11 cellular contexts compared by ENCODE assay signal in genomic region chr7:100211342-100211780, GRCh38.
A peak's percentile ranks its signal among the peaks of the same experiment; 100 is the strongest.
DNase-seq lines count a peak whose midpoint lies in the region; ATAC-seq and TF ChIP-seq lines count a peak whose summit lies in the region.
"Had no signal": no experiment of that assay in that cellular context is flagged by ENCODE, and none has a peak within 500 bp of the region (broad histone marks: within the 10 kb centered on the region; RNA-seq: fewer than 3 reads in every experiment).

No MANE protein-coding gene starts in this region.

- TF ChIP-seq CTCF in GM13976 (IDR thresholded peaks at IDR 0.05; ENCODE audit: borderline replicate concordance, control extremely low read depth, extremely low read depth, insufficient read depth, missing control alignments) (no peak), coronary artery (IDR thresholded peaks at IDR 0.05) (no peak)

- peak overlapping the region; percentile 3 to 32 for H3K27ac ChIP-seq in mucosa of rectum (ENCODE audit: low read depth in 2 of 2, low read length in 2 of 2)
- H3K27ac ChIP-seq in coronary artery: no peak overlapping the region
- H3K27ac ChIP-seq: heart right ventricle had no signal

- no peaks in the 10 kb centered on the region for H3K9me3 Mint-ChIP-seq in T-helper 2 cell treated with Interferon-gamma antibody and Interleukin-4, amounts not matched to agents 5 μg/mL and 100 μg/mL, for 36 hours
- H3K9me3 Mint-ChIP-seq: nephron had no signal

- ATAC-seq in GM21723 (IDR thresholded peaks at IDR 0.05; ENCODE audit: unreplicated experiment) (peak; percentile 56), GM21367 (IDR thresholded peaks at IDR 0.05; ENCODE audit: unreplicated experiment) (no peak)
- ATAC-seq: HCT116, heart right ventricle had no signal

- H3K36me3 Mint-ChIP-seq in T-helper 2 cell treated with Interferon-gamma antibody and Interleukin-4, amounts not matched to agents 5 μg/mL and 100 μg/mL, for 36 hours (ENCODE audit: low read depth): peaks cover 14% of the 10 kb centered on the region

- H3K27me3 Mint-ChIP-seq in T-helper 2 cell treated with Interferon-gamma antibody and Interleukin-4, amounts not matched to agents 5 μg/mL and 100 μg/mL, for 36 hours (ENCODE audit: low read depth): no peaks in the 10 kb centered on the region

- peak overlapping the region; percentile 81 for H3K4me3 Mint-ChIP-seq in T-helper 2 cell treated with Interferon-gamma antibody and Interleukin-4, amounts not matched to agents 5 μg/mL and 100 μg/mL, for 36 hours
- H3K4me3 Mint-ChIP-seq: nephron had no signal

- in situ Hi-C loops in GM13976 (cut with MboI; ENCODE audit: low sequenced_read_pairs, unreplicated experiment): no loop called here

- H3K4me3 ChIP-seq in mucosa of rectum (ENCODE audit: low read length in 2 of 2) (no peak overlapping the region), coronary artery (no peak overlapping the region)
- H3K4me3 ChIP-seq: heart right ventricle had no signal

- H3K36me3 ChIP-seq in mucosa of rectum (ENCODE audit: control insufficient read depth in 2 of 2, insufficient read depth in 2 of 2, low read length in 2 of 2): no peaks in the 10 kb centered on the region
- H3K36me3 ChIP-seq: heart right ventricle had no signal

- H3K9ac ChIP-seq in mucosa of rectum (ENCODE audit: low read depth in 1 of 2, low read length in 2 of 2): peak overlapping the region in 1 of 2 donors; percentile 34

- no peaks in the 10 kb centered on the region for H3K27me3 ChIP-seq in mucosa of rectum (ENCODE audit: control insufficient read depth in 2 of 2, insufficient read depth in 2 of 2, low read length in 2 of 2)

- no peaks in the 10 kb centered on the region for H3K9me3 ChIP-seq in mucosa of rectum (ENCODE audit: control insufficient read depth in 2 of 2, low read length in 2 of 2)
- H3K9me3 ChIP-seq: heart right ventricle had no signal

- peak overlapping the region; percentile 89 for H3K27ac Mint-ChIP-seq in T-helper 2 cell treated with Interferon-gamma antibody and Interleukin-4, amounts not matched to agents 5 μg/mL and 100 μg/mL, for 36 hours

- H3K4me1 Mint-ChIP-seq in T-helper 2 cell treated with Interferon-gamma antibody and Interleukin-4, amounts not matched to agents 5 μg/mL and 100 μg/mL, for 36 hours (ENCODE audit: low read depth): peaks cover 55% of the 10 kb centered on the region

- peaks cover 26 to 32% of the 10 kb centered on the region in 2 donors for H3K4me1 ChIP-seq in mucosa of rectum (ENCODE audit: control insufficient read depth in 2 of 2, insufficient read depth in 2 of 2, low read length in 2 of 2)

- DNase-seq in GM13976 (ENCODE audit: low spot score) (peak; percentile 49), globus pallidus (ENCODE audit: low spot score) (no peak), coronary artery (ENCODE audit: low spot score) (no peak), HK-2 (ENCODE audit: unreplicated experiment) (no peak)
- peak; percentile 69 for DNase-seq in T-helper 2 cell treated with Interferon-gamma antibody and Interleukin-4, amounts not matched to agents 5 μg/mL and 100 μg/mL, for 36 hours (ENCODE audit: low spot score)
- DNase-seq: heart right ventricle had no signal

Comparison
In these comparisons a context has a peak if more than half of its experiments do, and no peak if none do; other contexts are left out.
1. DNase-seq: peak in GM13976 (single experiment) and T-helper 2 cell treated with Interferon-gamma antibody and Interleukin-4, amounts not matched to agents 5 μg/mL and 100 μg/mL, for 36 hours (single experiment); none in globus pallidus (single experiment), coronary artery (single experiment) and HK-2 (single experiment).
2. H3K27ac ChIP-seq: peak in mucosa of rectum (2 of 2); none in coronary artery (0 of 2).